In genomic region chr11:8682219-8683114, GRCh38 we compare ENCODE assay signal across 8 cellular contexts. TPM values are rescaled to one million over a fixed set of nuclear protein-coding genes. Genes with fewer than 3 reads are reported as not detected.
DNase-seq lines count a peak whose midpoint lies in the region; ATAC-seq and TF ChIP-seq lines count a peak whose summit lies in the region.

Gene RPL27A (plus strand): TSS chr11:8682792. CDS start chr11:8682814, 22 bp downstream.
Gene TRIM66 (minus strand): TSS chr11:8682665. CDS start chr11:8672274, 10,391 bp downstream.

- H4K20me1 ChIP-seq in PC-3 (ENCODE audit: low read length), result peaks cover 23% of the 10 kb centered on the region

- BruUV-seq in PC-3 (replicated peaks; lab: Mats Ljungman, UMichigan), result TSS peak; percentile 88

- CTCF ChIA-PET in PC-3 (lab: Charles Lee), result interaction anchor here (0.7 kb wide), 1 partner anchor 86 kb away, joined by 4 read pairs; no protein-coding TSS in a partner anchor

- ATAC-seq in GM21717 (IDR thresholded peaks at IDR 0.05; ENCODE audit: unreplicated experiment) (peak; percentile 96), PC-3 (peak; percentile 89)

- H2AFZ ChIP-seq in PC-3 (ENCODE audit: low read length), result peak within 1 kb of the TSS; percentile 54; the same call in 1 of the 2 replicates

- H3K27me3 ChIP-seq in PC-3 (ENCODE audit: low read length) (no peaks in the 10 kb centered on the region), mucosa of stomach (ENCODE audit: control insufficient read depth, insufficient read depth, low read length) (no peaks in the 10 kb centered on the region)

- H3K4me2 ChIP-seq in PC-3 (ENCODE audit: low read length), result peak within 1 kb of the TSS; percentile 94

- H3K4me3 ChIP-seq in Jurkat, Clone E6-1 (ENCODE audit: low read length), result peak within 1 kb of the TSS; percentile 100
- H3K4me3 ChIP-seq in PC-3 (ENCODE audit: low read length) (peak within 1 kb of the TSS; percentile 86), epithelial cell of proximal tubule (ENCODE audit: low read depth, low read length) (peak within 1 kb of the TSS; percentile 98), mucosa of stomach (ENCODE audit: low read length) (peak within 1 kb of the TSS; percentile 98)

- intact Hi-C loops in PC-3 (cut with micrococcal nuclease), result loop anchor here (10.0 kb wide), 1 partner anchor 892 kb away; the partner anchor contains the start of gene WEE1

- POLR2A ChIA-PET in PC-3 (lab: Charles Lee; ENCODE audit: unreplicated experiment), result interaction anchor here (0.6 kb wide), 2 partner anchors 50 to 1268 kb away, joined by 3 to 4 read pairs; no protein-coding TSS in a partner anchor

- H3K9ac ChIP-seq in PC-3 (ENCODE audit: low read length) (peak within 1 kb of the TSS; percentile 100), mucosa of stomach (ENCODE audit: low read length) (peak within 1 kb of the TSS; percentile 99)

- peaks cover 40% of the 10 kb centered on the region for H3K36me3 ChIP-seq in PC-3 (ENCODE audit: low read depth, low read length)
- peaks cover 12% of the 10 kb centered on the region for H3K36me3 ChIP-seq in mucosa of stomach (ENCODE audit: control insufficient read depth, insufficient read depth, low read length)

- H3K9me2 ChIP-seq in PC-3 (replicated peaks; ENCODE audit: low read length), result no peaks in the 10 kb centered on the region

- peaks cover 48% of the 10 kb centered on the region for H3K79me2 ChIP-seq in PC-3 (ENCODE audit: low read length)

- TF ChIP-seq CTCF in PC-3 (conservative IDR thresholded peaks at IDR 0.05; ENCODE audit: low read depth, low read length) (no peak), epithelial cell of proximal tubule (conservative IDR thresholded peaks at IDR 0.05; ENCODE audit: low read depth, low read length) (no peak)

- peaks cover 7% of the 10 kb centered on the region for H3F3A ChIP-seq in PC-3 (ENCODE audit: low read length, unreplicated experiment)

- no peaks in the 10 kb centered on the region for H3K9me3 ChIP-seq in PC-3 (ENCODE audit: low read length)
- no peaks in the 10 kb centered on the region for H3K9me3 ChIP-seq in mucosa of stomach (ENCODE audit: control insufficient read depth, low read length)

- peaks cover 43% of the 10 kb centered on the region for H3K4me1 ChIP-seq in PC-3 (ENCODE audit: insufficient read depth, low read length)
- H3K4me1 ChIP-seq in mucosa of stomach (ENCODE audit: control insufficient read depth, insufficient read depth, low read length), result peaks cover 29% of the 10 kb centered on the region

- H3K27ac ChIP-seq in PC-3 (ENCODE audit: low read length), result peak within 1 kb of the TSS; percentile 73

- DNase-seq in DMS53 (lab: John Stamatoyannopoulos, UW), result peak; percentile 99
- peak; percentile 91 for DNase-seq in Jurkat, Clone E6-1 (ENCODE audit: low read depth, low spot score)
- DNase-seq in PC-3, result peak; percentile 93
- DNase-seq in activated T-cell treated with anti-CD3 and anti-CD28 coated beads for 48 hours (ENCODE audit: low read depth), result peak; percentile 98
- DNase-seq in epithelial cell of proximal tubule (ENCODE audit: low read depth), result peak; percentile 46
- peak; percentile 100 for DNase-seq in stimulated activated CD8-positive, alpha-beta memory T cell treated with anti-CD3 and anti-CD28 coated beads, Interleukin-4, amount 100 ng/mL, for 48 hours

RNA-seq across cellular contexts. Expression of gene RPL27A, which starts in this region (rescaled TPM):
- 3,824 TPM for polyA plus RNA-seq in Jurkat, Clone E6-1 (2012; ENCODE audit: insufficient read depth, insufficient read length)
- total RNA-seq in PC-3 (2014; rRNA removed) (855 and 1,132 TPM in 2 replicates), epithelial cell of proximal tubule (1,393 and 1,523 TPM in 2 replicates)

RNA-seq across cellular contexts. Expression of gene TRIM66, which starts in this region (rescaled TPM):
- polyA plus RNA-seq in Jurkat, Clone E6-1 (2012; ENCODE audit: insufficient read depth, insufficient read length), result 14.6 TPM
- total RNA-seq in PC-3 (2014; rRNA removed), result 5.5 and 6.6 TPM in 2 replicates
- total RNA-seq in epithelial cell of proximal tubule, result 0.58 and 10.5 TPM in 2 replicates

Comparison
In these comparisons a context has a peak if more than half of its experiments do, and no peak if none do; other contexts are left out.
1. Peak in every context shown above with its lines: DNase-seq, ATAC-seq, H3K4me3 ChIP-seq and H3K27ac ChIP-seq.
2. DNase-seq: peak in every context shown above with its lines; median percentile 100 in stimulated activated CD8-positive, alpha-beta memory T cell treated with anti-CD3 and anti-CD28 coated beads, Interleukin-4, amount 100 ng/mL, for 48 hours; 99 in DMS53; 98 in activated T-cell treated with anti-CD3 and anti-CD28 coated beads for 48 hours; 93 in PC-3; 91 in Jurkat, Clone E6-1; 46 in epithelial cell of proximal tubule.